8 cellular contexts compared by ENCODE assay signal in the genomic region with DNA sequence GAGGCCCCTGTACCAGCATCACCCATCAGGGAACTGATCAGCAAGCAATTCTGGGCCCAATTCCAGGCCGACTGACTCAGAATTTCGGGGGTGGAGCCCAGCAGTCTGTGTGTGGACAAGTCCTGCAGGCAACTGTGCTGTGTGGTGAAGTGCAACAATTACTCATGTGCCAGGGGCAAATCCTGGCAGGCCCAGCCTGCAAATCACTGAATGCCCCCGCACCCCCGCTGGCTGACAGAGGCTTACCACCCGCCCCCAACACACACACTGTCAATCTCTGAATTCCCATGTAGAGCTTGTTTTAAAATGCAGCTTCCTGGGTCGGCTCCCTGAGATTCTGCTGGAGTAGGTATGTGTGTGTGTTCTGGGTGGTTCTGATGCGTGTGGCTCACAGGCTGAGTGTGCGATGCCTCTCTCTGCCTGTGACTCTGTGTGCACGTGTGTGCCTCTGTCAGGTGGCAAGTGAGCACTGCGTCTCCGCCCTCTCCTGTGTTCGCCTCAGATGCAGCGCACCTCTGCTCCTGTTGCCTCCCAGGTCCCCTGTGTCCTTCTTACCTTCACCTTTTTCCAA.
DNase-seq lines count a peak whose midpoint lies in the region; FAIRE-seq lines count a peak whose summit lies in the region.

No MANE protein-coding gene starts in this region.

- peak; percentile 18 for DNase-seq in stimulated activated CD4-positive, alpha-beta T cell treated with anti-CD3 and anti-CD28 coated beads, Interleukin-15, amount 100 ng/mL, for 24 hours
- no peak for DNase-seq in stimulated activated CD4-positive, alpha-beta T cell treated with anti-CD3 and anti-CD28 coated beads, Interleukin-12 subunit alpha, Interleukin-12 subunit beta, amount 100 ng/mL, for 4 hours
- DNase-seq in amygdala (lab: John Stamatoyannopoulos, UW) = peak in 45 of 56 donors; percentile 14 to 85 (median 62)
- DNase-seq in iPS-NIHi11 (ENCODE audit: low spot score) = peak; percentile 53
- DNase-seq in urothelium cell line (ENCODE audit: low spot score) = peak; percentile 92
- no peak for DNase-seq in medulla oblongata (ENCODE audit: extremely low spot score)
- DNase-seq in NK-92 treated with Interleukin-12 subunit alpha and Interleukin-12 subunit beta, amount 100 ng/mL, for 24 hours (lab: John Stamatoyannopoulos, UW) = no peak
- no peak for DNase-seq in cortex of kidney (lab: John Stamatoyannopoulos, UW)

- peak; percentile 48 for FAIRE-seq in urothelium cell line (lab: Jason Lieb, UNC)

Comparison
In these comparisons a context has a peak if more than half of its experiments do, and no peak if none do; other contexts are left out.
1. DNase-seq: peak in stimulated activated CD4-positive, alpha-beta T cell treated with anti-CD3 and anti-CD28 coated beads, Interleukin-15, amount 100 ng/mL, for 24 hours (single experiment), amygdala (45 of 56), iPS-NIHi11 (single experiment) and urothelium cell line (single experiment); none in stimulated activated CD4-positive, alpha-beta T cell treated with anti-CD3 and anti-CD28 coated beads, Interleukin-12 subunit alpha, Interleukin-12 subunit beta, amount 100 ng/mL, for 4 hours (single experiment), medulla oblongata (single experiment), NK-92 treated with Interleukin-12 subunit alpha and Interleukin-12 subunit beta, amount 100 ng/mL, for 24 hours (single experiment) and cortex of kidney (single experiment).